Comparison of ENCODE assay signal across 9 cellular contexts in genomic region chr3:51371943-51372557, GRCh38. TPM values are rescaled to one million over a fixed set of nuclear protein-coding genes. Genes with fewer than 3 reads are reported as not detected.
A peak's percentile ranks its signal among the peaks of the same experiment; 100 is the strongest.
DNase-seq lines count a peak whose midpoint lies in the region; ATAC-seq and TF ChIP-seq lines count a peak whose summit lies in the region.
"Had no signal": no experiment of that assay in that cellular context is flagged by ENCODE, and none has a peak within 500 bp of the region (broad histone marks: within the 10 kb centered on the region; RNA-seq: fewer than 3 reads in every experiment).

No MANE protein-coding gene starts in this region.

- ATAC-seq in activated T-cell treated with anti-CD3 and anti-CD28 coated beads, Interleukin-2, amount 50 U/mL, for 72 hours (replicated peaks in 1 of 2), result peak; percentile 55 to 65
- no peak for ATAC-seq in stimulated activated memory B cell treated with anti-CD40 and anti-IgM and Interleukin-4, amounts not matched to agents 10 μg/mL and 1 μg/mL and 100 μg/mL, for 72 hours
- ATAC-seq in HG02798 (IDR thresholded peaks at IDR 0.05; ENCODE audit: poor library complexity, unreplicated experiment), result no peak

- no peak overlapping the region for H3K4me3 ChIP-seq in AG10803 (ENCODE audit: low read length)
- no peak overlapping the region for H3K4me3 ChIP-seq in foreskin fibroblast (ENCODE audit: low read depth in 1 of 2, low read length in 2 of 2)

- H3K9me3 Mint-ChIP-seq in activated T-cell treated with anti-CD3 and anti-CD28 coated beads, Interleukin-2, amount 50 U/mL, for 72 hours, result no peaks in the 10 kb centered on the region
- no peaks in the 10 kb centered on the region for H3K9me3 Mint-ChIP-seq in osteocyte (ENCODE audit: unreplicated experiment)
- H3K9me3 Mint-ChIP-seq in stimulated activated memory B cell treated with anti-CD40 and anti-IgM and Interleukin-4, amounts not matched to agents 10 μg/mL and 1 μg/mL and 100 μg/mL, for 72 hours, result no peaks in the 10 kb centered on the region
- H3K9me3 Mint-ChIP-seq: IgD-negative memory B cell had no signal

- TF ChIP-seq CTCF in AG10803 (conservative IDR thresholded peaks at IDR 0.05; ENCODE audit: low read length), result peak; percentile 87
- TF ChIP-seq CTCF in GM12873 (IDR thresholded peaks at IDR 0.05; ENCODE audit: insufficient read depth, low read depth, low read length, missing control alignments), result peak; percentile 70
- TF ChIP-seq CTCF in foreskin fibroblast (IDR thresholded peaks at IDR 0.05; ENCODE audit: low read depth, low read length), result peak; percentile 77
- TF ChIP-seq CTCF in osteocyte (IDR thresholded peaks at IDR 0.05), result peak; percentile 86

- H3K4me3 Mint-ChIP-seq in activated T-cell treated with anti-CD3 and anti-CD28 coated beads, Interleukin-2, amount 50 U/mL, for 72 hours, result no peak overlapping the region
- H3K4me3 Mint-ChIP-seq in osteocyte (ENCODE audit: unreplicated experiment), result no peak overlapping the region
- no peak overlapping the region for H3K4me3 Mint-ChIP-seq in stimulated activated memory B cell treated with anti-CD40 and anti-IgM and Interleukin-4, amounts not matched to agents 10 μg/mL and 1 μg/mL and 100 μg/mL, for 72 hours
- H3K4me3 Mint-ChIP-seq: IgD-negative memory B cell had no signal

- H3K27me3 Mint-ChIP-seq in activated T-cell treated with anti-CD3 and anti-CD28 coated beads, Interleukin-2, amount 50 U/mL, for 72 hours (ENCODE audit: low read depth), result no peaks in the 10 kb centered on the region
- no peaks in the 10 kb centered on the region for H3K27me3 Mint-ChIP-seq in osteocyte (ENCODE audit: unreplicated experiment)
- H3K27me3 Mint-ChIP-seq in stimulated activated memory B cell treated with anti-CD40 and anti-IgM and Interleukin-4, amounts not matched to agents 10 μg/mL and 1 μg/mL and 100 μg/mL, for 72 hours, result peaks cover 68% of the 10 kb centered on the region

- H3K27ac Mint-ChIP-seq in activated T-cell treated with anti-CD3 and anti-CD28 coated beads, Interleukin-2, amount 50 U/mL, for 72 hours, result no peak overlapping the region
- no peak overlapping the region for H3K27ac Mint-ChIP-seq in osteocyte (ENCODE audit: unreplicated experiment)
- no peak overlapping the region for H3K27ac Mint-ChIP-seq in stimulated activated memory B cell treated with anti-CD40 and anti-IgM and Interleukin-4, amounts not matched to agents 10 μg/mL and 1 μg/mL and 100 μg/mL, for 72 hours
- H3K27ac Mint-ChIP-seq: IgD-negative memory B cell had no signal

- peaks cover 5% of the 10 kb centered on the region for H3K4me1 Mint-ChIP-seq in activated T-cell treated with anti-CD3 and anti-CD28 coated beads, Interleukin-2, amount 50 U/mL, for 72 hours (ENCODE audit: low read depth)
- no peaks in the 10 kb centered on the region for H3K4me1 Mint-ChIP-seq in osteocyte (ENCODE audit: unreplicated experiment)
- H3K4me1 Mint-ChIP-seq in stimulated activated memory B cell treated with anti-CD40 and anti-IgM and Interleukin-4, amounts not matched to agents 10 μg/mL and 1 μg/mL and 100 μg/mL, for 72 hours, result no peaks in the 10 kb centered on the region
- H3K4me1 Mint-ChIP-seq: IgD-negative memory B cell had no signal

- H3K36me3 Mint-ChIP-seq in activated T-cell treated with anti-CD3 and anti-CD28 coated beads, Interleukin-2, amount 50 U/mL, for 72 hours (ENCODE audit: insufficient read depth in 2 of 2), result no peaks in the 10 kb centered on the region
- H3K36me3 Mint-ChIP-seq in osteocyte (ENCODE audit: unreplicated experiment), result no peaks in the 10 kb centered on the region
- H3K36me3 Mint-ChIP-seq in stimulated activated memory B cell treated with anti-CD40 and anti-IgM and Interleukin-4, amounts not matched to agents 10 μg/mL and 1 μg/mL and 100 μg/mL, for 72 hours, result no peaks in the 10 kb centered on the region
- H3K36me3 Mint-ChIP-seq: IgD-negative memory B cell had no signal

- DNase-seq in AG10803 (ENCODE audit: low read depth), result peak; percentile 76
- DNase-seq in NCI-H226, result peak; percentile 19
- peak; percentile 60 to 63 for DNase-seq in activated T-cell treated with anti-CD3 and anti-CD28 coated beads, Interleukin-2, amount 50 U/mL, for 72 hours
- DNase-seq in foreskin fibroblast, result peak; percentile 58 to 87
- DNase-seq in osteocyte (ENCODE audit: extremely low spot score, unreplicated experiment), result no peak

RNA-seq across cellular contexts. Expression of gene MANF, which starts 13.0 kb away (rescaled TPM):
- total RNA-seq in activated T-cell treated with anti-CD3 and anti-CD28 coated beads, Interleukin-2, amount 50 U/mL, for 72 hours, result 100 to 1,000 TPM; 112 to 141 TPM
- 94.1 and 94.8 TPM in 2 replicates for total RNA-seq in osteocyte

RNA-seq across cellular contexts. Expression of gene RBM15B, which starts 19.0 kb away (rescaled TPM):
- 10 to 100 TPM; 19.6 to 24.4 TPM for total RNA-seq in activated T-cell treated with anti-CD3 and anti-CD28 coated beads, Interleukin-2, amount 50 U/mL, for 72 hours
- total RNA-seq in osteocyte, result 50.3 and 53.7 TPM in 2 replicates

Comparison
In these comparisons a context has a peak if more than half of its experiments do, and no peak if none do; other contexts are left out.
1. ATAC-seq: peak in activated T-cell treated with anti-CD3 and anti-CD28 coated beads, Interleukin-2, amount 50 U/mL, for 72 hours (2 of 2); none in stimulated activated memory B cell treated with anti-CD40 and anti-IgM and Interleukin-4, amounts not matched to agents 10 μg/mL and 1 μg/mL and 100 μg/mL, for 72 hours (single experiment) and HG02798 (single experiment).
2. Peak in every context shown above with its lines, with median percentiles within 50 percentile points of each other: CTCF ChIP-seq.